ENCODE assay signal across 11 cellular contexts in genomic region chr6:129889580-129889979, GRCh38. TPM values are rescaled to one million over a fixed set of nuclear protein-coding genes. Genes with fewer than 3 reads are reported as not detected.
DNase-seq lines count a peak whose midpoint lies in the region; ATAC-seq and TF ChIP-seq lines count a peak whose summit lies in the region.
"Had no signal": no experiment of that assay in that cellular context is flagged by ENCODE, and none has a peak within 500 bp of the region (broad histone marks: within the 10 kb centered on the region; RNA-seq: fewer than 3 reads in every experiment).

No MANE protein-coding gene starts in this region.

- in situ Hi-C loops in gastrocnemius medialis (cut with MboI; ENCODE audit: low sequenced_read_pairs in 4 of 4), result loop anchor here in 1 of 4 donors (10.0 kb wide), 1 partner anchor 135 kb away; no protein-coding TSS in a partner anchor

- no peaks in the 10 kb centered on the region for H3K9me3 ChIP-seq in gastrocnemius medialis
- H3K9me3 ChIP-seq: esophagus muscularis mucosa had no signal

- no peak overlapping the region for H3K27ac ChIP-seq in RWPE1
- no peak overlapping the region for H3K27ac ChIP-seq in gastrocnemius medialis
- H3K27ac ChIP-seq: esophagus muscularis mucosa had no signal

- CTCF ChIA-PET in RWPE1 (lab: Yijun Ruan, JAX), result interaction anchor here (0.6 kb wide), 1 partner anchor 45 kb away, joined by 3 read pairs; no protein-coding TSS in a partner anchor

- no peaks in the 10 kb centered on the region for H3K27me3 ChIP-seq in gastrocnemius medialis
- H3K27me3 ChIP-seq in H7 (ENCODE audit: control insufficient read depth, insufficient read depth, low read length), result no peaks in the 10 kb centered on the region
- H3K27me3 ChIP-seq: esophagus muscularis mucosa had no signal

- peak; percentile 6 for DNase-seq in stimulated activated CD4-positive, alpha-beta T cell treated with anti-CD3 and anti-CD28 coated beads, Interleukin-2, amount 100 ng/mL, for 4 hours (ENCODE audit: low read depth)
- no peak for DNase-seq in stimulated activated CD4-positive, alpha-beta T cell treated with anti-CD3 and anti-CD28 coated beads, Interleukin-2, amount 100 ng/mL, for 24 hours
- peak; percentile 65 for DNase-seq in RWPE1 (ENCODE audit: low spot score)
- DNase-seq in fibroblast of mammary gland (ENCODE audit: low read depth), result peak; percentile 94
- DNase-seq in NCI-H128 (lab: John Stamatoyannopoulos, UW; ENCODE audit: unreplicated experiment), result no peak
- DNase-seq in gastrocnemius medialis, result no peak
- no peak for DNase-seq in H7
- no peak for DNase-seq in left cardiac atrium
- DNase-seq: NCI-H524, T1000 had no signal

- POLR2A ChIA-PET in RWPE1 (lab: Yijun Ruan, JAX; ENCODE audit: low non-redundant PET), result no interaction called here

- TF ChIP-seq POLR2A in gastrocnemius medialis (IDR thresholded peaks at IDR 0.05), result no peak

- no peaks in the 10 kb centered on the region for H3K4me1 ChIP-seq in gastrocnemius medialis
- H3K4me1 ChIP-seq: esophagus muscularis mucosa had no signal

- TF ChIP-seq CTCF in RWPE1 (conservative IDR thresholded peaks at IDR 0.05; ENCODE audit: low read depth) (no peak), fibroblast of mammary gland (conservative IDR thresholded peaks at IDR 0.05; ENCODE audit: control insufficient read depth, insufficient read depth, low read depth, low read length) (no peak), gastrocnemius medialis (IDR thresholded peaks at IDR 0.05 in 4 of 5, conservative IDR thresholded peaks at IDR 0.05 in 1 of 5) (no peak)

- no peak overlapping the region for H3K4me3 ChIP-seq in fibroblast of mammary gland (ENCODE audit: control insufficient read depth, low read depth, low read length)
- no peak overlapping the region for H3K4me3 ChIP-seq in gastrocnemius medialis
- no peak overlapping the region for H3K4me3 ChIP-seq in H7 (ENCODE audit: insufficient read depth, low read depth, low read length)
- H3K4me3 ChIP-seq: esophagus muscularis mucosa had no signal

- intact Hi-C loops in gastrocnemius medialis (cut with DNase I; ENCODE audit: low total_unique reads) (no loop called here), left cardiac atrium (cut with DNase I) (no loop called here)

- ATAC-seq in gastrocnemius medialis (no peak), left cardiac atrium (no peak)

- H3K36me3 ChIP-seq in gastrocnemius medialis (no peaks in the 10 kb centered on the region), H7 (replicated peaks; ENCODE audit: control insufficient read depth, insufficient read depth, low read length) (no peaks in the 10 kb centered on the region)
- H3K36me3 ChIP-seq: esophagus muscularis mucosa had no signal

RNA-seq across cellular contexts. Expression of gene TMEM244, which starts 28.5 kb away (rescaled TPM):
- total RNA-seq in gastrocnemius medialis, result not detected
- not detected in 2 replicates for total RNA-seq in H7 (2014; rRNA removed; shearing (Covaris generic))
- total RNA-seq in left cardiac atrium, result not detected
- total RNA-seq: esophagus muscularis mucosa had no signal

Comparison
In these comparisons a context has a peak if more than half of its experiments do, and no peak if none do; other contexts are left out.
1. DNase-seq: peak in stimulated activated CD4-positive, alpha-beta T cell treated with anti-CD3 and anti-CD28 coated beads, Interleukin-2, amount 100 ng/mL, for 4 hours (single experiment), RWPE1 (single experiment) and fibroblast of mammary gland (single experiment); none in stimulated activated CD4-positive, alpha-beta T cell treated with anti-CD3 and anti-CD28 coated beads, Interleukin-2, amount 100 ng/mL, for 24 hours (0 of 2), NCI-H128 (single experiment), gastrocnemius medialis (0 of 2), H7 (single experiment) and left cardiac atrium (single experiment).